In genomic region chr5:66174338-66174737, GRCh38 we compare ENCODE assay signal across 10 cellular contexts. TPM values are rescaled to one million over a fixed set of nuclear protein-coding genes. Genes with fewer than 3 reads are reported as not detected.
A peak's percentile ranks its signal among the peaks of the same experiment; 100 is the strongest.
DNase-seq lines count a peak whose midpoint lies in the region; ATAC-seq, FAIRE-seq and TF ChIP-seq lines count a peak whose summit lies in the region.
"Had no signal": no experiment of that assay in that cellular context is flagged by ENCODE, and none has a peak within 500 bp of the region (broad histone marks: within the 10 kb centered on the region; RNA-seq: fewer than 3 reads in every experiment).

No MANE protein-coding gene starts in this region.

- intact Hi-C loops in lower leg skin (cut with DNase I; ENCODE audit: low total_unique reads): no loop called here

- peaks cover 24% of the 10 kb centered on the region for H3K4me1 Mint-ChIP-seq in brain
- H3K4me1 Mint-ChIP-seq in mesothelial cell of epicardium: peaks cover 6% of the 10 kb centered on the region
- H3K4me1 Mint-ChIP-seq in effector memory CD8-positive, alpha-beta T cell (ENCODE audit: low read depth in 2 of 2): peaks cover 2 to 18% of the 10 kb centered on the region in 2 donors

- H3K36me3 Mint-ChIP-seq in brain (peaks cover 59% of the 10 kb centered on the region), mesothelial cell of epicardium (peaks cover 50% of the 10 kb centered on the region)
- H3K36me3 Mint-ChIP-seq in effector memory CD8-positive, alpha-beta T cell (ENCODE audit: insufficient read depth): peaks cover 71% of the 10 kb centered on the region

- TF ChIP-seq CTCF in D721Med (IDR thresholded peaks at IDR 0.05; ENCODE audit: insufficient read depth, missing control alignments) (peak; percentile 29), LNCAP (IDR thresholded peaks at IDR 0.05) (peak; percentile 54), brain (conservative IDR thresholded peaks at IDR 0.05) (peak; percentile 32 to 68), mesothelial cell of epicardium (IDR thresholded peaks at IDR 0.05; ENCODE audit: unreplicated experiment) (no peak), lower leg skin (IDR thresholded peaks at IDR 0.05) (no peak)

- no peak for ATAC-seq in HG03097 (IDR thresholded peaks at IDR 0.05; ENCODE audit: low FRiP score, unreplicated experiment)
- ATAC-seq in effector memory CD8-positive, alpha-beta T cell (replicated peaks): no peak
- ATAC-seq: stimulated activated naive B cell treated with anti-CD40 and anti-IgM and Interleukin-4, amounts not matched to agents 10 μg/mL and 1 μg/mL and 100 μg/mL, for 72 hours had no signal

- H3K27me3 Mint-ChIP-seq in brain (no peaks in the 10 kb centered on the region), mesothelial cell of epicardium (ENCODE audit: low read depth) (no peaks in the 10 kb centered on the region)
- H3K27me3 Mint-ChIP-seq in effector memory CD8-positive, alpha-beta T cell: no peaks in the 10 kb centered on the region
- H3K27me3 Mint-ChIP-seq: stimulated activated naive B cell treated with anti-CD40 and anti-IgM and Interleukin-4, amounts not matched to agents 10 μg/mL and 1 μg/mL and 100 μg/mL, for 72 hours had no signal

- H3K27ac Mint-ChIP-seq in brain (peak overlapping the region in 1 of 5 experiments; percentile 37), mesothelial cell of epicardium (peak overlapping the region; percentile 22)
- H3K27ac Mint-ChIP-seq in effector memory CD8-positive, alpha-beta T cell: no peak overlapping the region

- FAIRE-seq in D721Med (lab: Jason Lieb, UNC): no peak

- WGBS in lower leg skin, 2 donors: 66 to 70% methylated on average over 3 of the region's 3 CpGs

- TF ChIP-seq POLR2A in lower leg skin (IDR thresholded peaks at IDR 0.05): no peak

- DNase-seq in D721Med (ENCODE audit: insufficient read length, low spot score) (no peak), mesothelial cell of epicardium (ENCODE audit: low spot score in 2 of 2, unreplicated experiment in 2 of 2) (no peak), lower leg skin (ENCODE audit: low spot score in 2 of 2) (no peak)
- DNase-seq in activated effector memory CD4-positive, alpha-beta T cell treated with Interleukin-2 at 50 U/mL for 16 hours: no peak
- DNase-seq in effector memory CD8-positive, alpha-beta T cell: no peak
- DNase-seq: activated CD4-positive, CD25-positive, alpha-beta regulatory T cell; stimulated activated naive B cell treated with anti-CD40 and anti-IgM and Interleukin-4, amounts not matched to agents 10 μg/mL and 1 μg/mL and 100 μg/mL, for 72 hours had no signal

- no peak overlapping the region for H3K4me3 Mint-ChIP-seq in brain
- no peak overlapping the region for H3K4me3 Mint-ChIP-seq in mesothelial cell of epicardium
- H3K4me3 Mint-ChIP-seq in effector memory CD8-positive, alpha-beta T cell: no peak overlapping the region
- H3K4me3 Mint-ChIP-seq: stimulated activated naive B cell treated with anti-CD40 and anti-IgM and Interleukin-4, amounts not matched to agents 10 μg/mL and 1 μg/mL and 100 μg/mL, for 72 hours had no signal

- H3K4me3 ChIP-seq in lower leg skin (ENCODE audit: low read depth, poor library complexity, severe bottlenecking): no peak overlapping the region

- H3K9me3 Mint-ChIP-seq in brain (peaks cover 0 to 3% (median 0%) of the 10 kb centered on the region in 5 experiments), mesothelial cell of epicardium (no peaks in the 10 kb centered on the region)
- H3K9me3 Mint-ChIP-seq in effector memory CD8-positive, alpha-beta T cell: no peaks in the 10 kb centered on the region
- H3K9me3 Mint-ChIP-seq: stimulated activated naive B cell treated with anti-CD40 and anti-IgM and Interleukin-4, amounts not matched to agents 10 μg/mL and 1 μg/mL and 100 μg/mL, for 72 hours had no signal

RNA-seq across cellular contexts. Expression of gene SREK1, which starts 30.2 kb away (rescaled TPM):
- 9.1 TPM for polyA plus RNA-seq in brain (ENCODE audit: insufficient read depth, low read depth, low replicate concordance)
- 128 to 142 TPM (median 138 TPM) in 3 replicates for total RNA-seq in mesothelial cell of epicardium
- 10 to 100 TPM; 33.2 to 86.4 (median 52.7) TPM for total RNA-seq in lower leg skin

Comparison
In these comparisons a context has a peak if more than half of its experiments do, and no peak if none do; other contexts are left out.
1. CTCF ChIP-seq: peak in D721Med (single experiment), LNCAP (single experiment) and brain (2 of 2); none in mesothelial cell of epicardium (single experiment) and lower leg skin (0 of 3).